Comparison of ENCODE assay signal across 8 cellular contexts in the genomic region with DNA sequence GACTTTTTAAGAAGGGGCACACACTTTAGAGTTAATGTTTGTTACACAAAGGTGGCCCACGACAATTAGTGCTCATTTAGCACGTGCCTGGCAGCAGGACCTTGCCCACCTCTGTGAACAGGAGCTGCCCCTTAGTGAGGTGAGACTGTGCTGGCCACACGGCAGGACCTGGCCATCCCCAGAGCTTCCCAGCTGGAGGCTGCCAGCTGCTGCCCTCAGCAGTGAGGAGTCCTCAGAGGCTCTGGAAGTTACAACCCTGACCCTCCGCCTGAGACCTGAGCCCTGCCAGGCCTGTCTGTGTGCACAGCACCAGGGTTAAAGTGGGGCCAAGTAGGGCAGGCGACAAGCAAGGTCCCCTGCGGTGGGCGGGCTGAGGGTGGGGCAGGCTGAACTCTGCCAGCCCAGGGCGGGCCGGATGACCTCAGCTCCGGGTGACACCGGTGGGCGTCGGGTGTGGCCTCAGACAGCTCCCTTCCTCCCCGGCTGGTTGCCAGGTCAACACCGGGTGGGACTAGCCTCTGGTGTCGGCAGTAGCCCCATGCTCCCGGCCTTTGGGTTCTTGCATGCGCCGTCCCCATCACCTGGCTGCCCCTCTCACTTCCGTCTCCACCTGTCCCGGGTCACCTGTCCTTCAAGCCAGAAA. TPM values are rescaled to one million over a fixed set of nuclear protein-coding genes. Genes with fewer than 3 reads are reported as not detected.
A peak's percentile ranks its signal among the peaks of the same experiment; 100 is the strongest.
DNase-seq lines count a peak whose midpoint lies in the region; ATAC-seq lines count a peak whose summit lies in the region.

No MANE protein-coding gene starts in this region.

- peak; percentile 56 for DNase-seq in mucosa of gallbladder (ENCODE audit: low spot score)
- no peak for DNase-seq in ureter (ENCODE audit: low spot score)
- no peak for DNase-seq in SK-N-DZ (ENCODE audit: low spot score)

- 34% methylated on average over 21 of the region's 21 CpGs for WGBS in HUES64
- 51 to 52% methylated on average over 21 of the region's 21 CpGs for WGBS in ectodermal cell, 2 experiments

- H3K4me3 ChIP-seq in BLaER1 (peak overlapping the region; percentile 63), HUES64 (ENCODE audit: low read length) (peak overlapping the region; percentile 63), ectodermal cell (ENCODE audit: insufficient read depth, low read depth, low read length) (peak overlapping the region; percentile 27)

- H3K27ac ChIP-seq in BLaER1 (no peak overlapping the region), HUES64 (ENCODE audit: low read depth, low read length) (no peak overlapping the region), ectodermal cell (ENCODE audit: insufficient read depth, low read depth, low read length, poor library complexity, severe bottlenecking) (no peak overlapping the region)

- H3K4me1 ChIP-seq in BLaER1 (peaks cover 31% of the 10 kb centered on the region), HUES64 (ENCODE audit: insufficient read depth, low read length) (no peaks in the 10 kb centered on the region), ectodermal cell (ENCODE audit: control insufficient read depth, insufficient read depth, low read length) (peaks cover 17% of the 10 kb centered on the region)

- ATAC-seq in HG03175 (IDR thresholded peaks at IDR 0.05; ENCODE audit: unreplicated experiment) (no peak), GM19351 (IDR thresholded peaks at IDR 0.05; ENCODE audit: unreplicated experiment) (no peak)

- H4K20me1 ChIP-seq in BLaER1 = no peaks in the 10 kb centered on the region

- no peak overlapping the region; the same call in 1 of the 2 replicates for H3K9ac ChIP-seq in BLaER1
- H3K9ac ChIP-seq in HUES64 (ENCODE audit: low read depth, low read length) = no peak overlapping the region

- H3K4me2 ChIP-seq in BLaER1 = peak overlapping the region; percentile 82

- H3K27me3 ChIP-seq in BLaER1 = no peaks in the 10 kb centered on the region
- peaks cover 9% of the 10 kb centered on the region for H3K27me3 ChIP-seq in HUES64 (ENCODE audit: insufficient read depth, low read length)
- peaks cover 11% of the 10 kb centered on the region for H3K27me3 ChIP-seq in ectodermal cell (ENCODE audit: control insufficient read depth, insufficient read depth, low read length, poor library complexity, severe bottlenecking)

- H3K9me3 ChIP-seq in BLaER1 (no peaks in the 10 kb centered on the region), HUES64 (ENCODE audit: insufficient read depth, low read depth, low read length) (no peaks in the 10 kb centered on the region), ectodermal cell (ENCODE audit: control insufficient read depth, low read length) (no peaks in the 10 kb centered on the region)

- H3K36me3 ChIP-seq in BLaER1 (no peaks in the 10 kb centered on the region), HUES64 (ENCODE audit: insufficient read depth, low read length) (no peaks in the 10 kb centered on the region), ectodermal cell (ENCODE audit: control insufficient read depth, insufficient read depth, low read length) (no peaks in the 10 kb centered on the region)

RNA-seq across cellular contexts. Expression of gene LBHD2, which starts 9.2 kb away (rescaled TPM):
- polyA plus RNA-seq in HUES64 (2013, experiment 1 of 2) = not detected
- not detected for polyA plus RNA-seq in HUES64 (2013, experiment 2 of 2)
- polyA plus RNA-seq in ectodermal cell (2013, experiment 1 of 4) = not detected
- polyA plus RNA-seq in ectodermal cell (2013, experiment 2 of 4) = not detected
- polyA plus RNA-seq in ectodermal cell (2013, experiment 3 of 4) = not detected
- not detected for polyA plus RNA-seq in ectodermal cell (2013, experiment 4 of 4)
- total RNA-seq in mucosa of gallbladder (0.60 TPM), ureter (not detected)
- polyA plus RNA-seq in SK-N-DZ (2014; cell fraction: cytosol; rRNA removed) = not detected in 2 replicates
- not detected in 2 replicates for polyA plus RNA-seq in SK-N-DZ (2014; cell fraction: nucleus; rRNA removed)

RNA-seq across cellular contexts. Expression of gene CDC42BPB, which starts 17.5 kb away (rescaled TPM):
- polyA plus RNA-seq in HUES64 (2013, experiment 1 of 2) = 52.0 TPM
- polyA plus RNA-seq in HUES64 (2013, experiment 2 of 2) = 55.0 TPM
- 93.2 TPM for polyA plus RNA-seq in ectodermal cell (2013, experiment 1 of 4)
- polyA plus RNA-seq in ectodermal cell (2013, experiment 2 of 4) = 92.6 TPM
- 65.3 TPM for polyA plus RNA-seq in ectodermal cell (2013, experiment 3 of 4)
- 77.2 TPM for polyA plus RNA-seq in ectodermal cell (2013, experiment 4 of 4)
- total RNA-seq in mucosa of gallbladder = 165 TPM
- total RNA-seq in ureter = 131 TPM
- polyA plus RNA-seq in SK-N-DZ (2014; cell fraction: cytosol; rRNA removed) = 21.7 and 24.8 TPM in 2 replicates
- 31.2 and 51.5 TPM in 2 replicates for polyA plus RNA-seq in SK-N-DZ (2014; cell fraction: nucleus; rRNA removed)

RNA-seq across cellular contexts. Expression of gene EXOC3L4, which starts 19.7 kb away (rescaled TPM):
- not detected for polyA plus RNA-seq in HUES64 (2013, experiment 1 of 2)
- not detected for polyA plus RNA-seq in HUES64 (2013, experiment 2 of 2)
- polyA plus RNA-seq in ectodermal cell (2013, experiment 1 of 4) = not detected
- not detected for polyA plus RNA-seq in ectodermal cell (2013, experiment 2 of 4)
- not detected for polyA plus RNA-seq in ectodermal cell (2013, experiment 3 of 4)
- polyA plus RNA-seq in ectodermal cell (2013, experiment 4 of 4) = not detected
- total RNA-seq in mucosa of gallbladder = 22.9 TPM
- total RNA-seq in ureter = 2.5 TPM
- not detected in 2 replicates for polyA plus RNA-seq in SK-N-DZ (2014; cell fraction: cytosol; rRNA removed)
- not detected in 2 replicates for polyA plus RNA-seq in SK-N-DZ (2014; cell fraction: nucleus; rRNA removed)

RNA-seq across cellular contexts. Expression of gene TNFAIP2, which starts 48.4 kb away (rescaled TPM):
- polyA plus RNA-seq in HUES64 (2013, experiment 1 of 2) = 27.4 TPM
- polyA plus RNA-seq in HUES64 (2013, experiment 2 of 2) = 35.5 TPM
- polyA plus RNA-seq in ectodermal cell (2013, experiment 1 of 4) = 22.5 TPM
- 22.1 TPM for polyA plus RNA-seq in ectodermal cell (2013, experiment 2 of 4)
- polyA plus RNA-seq in ectodermal cell (2013, experiment 3 of 4) = 21.7 TPM
- polyA plus RNA-seq in ectodermal cell (2013, experiment 4 of 4) = 20.7 TPM
- total RNA-seq in mucosa of gallbladder (133 TPM), ureter (720 TPM)
- 0.54 and 0.62 TPM in 2 replicates for polyA plus RNA-seq in SK-N-DZ (2014; cell fraction: cytosol; rRNA removed)
- polyA plus RNA-seq in SK-N-DZ (2014; cell fraction: nucleus; rRNA removed) = 1.8 and 1.9 TPM in 2 replicates
